ENCODE assay signal across 9 cellular contexts in genomic region chr2:113167115-113167932, GRCh38. TPM values are rescaled to one million over a fixed set of nuclear protein-coding genes. Genes with fewer than 3 reads are reported as not detected.
DNase-seq lines count a peak whose midpoint lies in the region; ATAC-seq, FAIRE-seq and TF ChIP-seq lines count a peak whose summit lies in the region.
"Had no signal": no experiment of that assay in that cellular context is flagged by ENCODE, and none has a peak within 500 bp of the region (broad histone marks: within the 10 kb centered on the region; RNA-seq: fewer than 3 reads in every experiment).

No MANE protein-coding gene starts in this region.

- no peak overlapping the region for H3K4me3 ChIP-seq in AG10803 (ENCODE audit: low read length)

- no peaks in the 10 kb centered on the region for H3K27me3 Mint-ChIP-seq in naive B cell

- H3K9me3 Mint-ChIP-seq in activated naive CD4-positive, alpha-beta T cell treated with anti-CD3 and anti-CD28 coated beads, Interleukin-2, amount 50 U/mL, for 72 hours, result peaks cover 5% of the 10 kb centered on the region in 2 donors
- no peaks in the 10 kb centered on the region for H3K9me3 Mint-ChIP-seq in naive B cell

- peak overlapping the region; percentile 94 to 96 for H3K27ac Mint-ChIP-seq in activated naive CD4-positive, alpha-beta T cell treated with anti-CD3 and anti-CD28 coated beads, Interleukin-2, amount 50 U/mL, for 72 hours
- peak overlapping the region; percentile 18 to 83 (median 66) for H3K27ac Mint-ChIP-seq in naive B cell

- peaks cover 45 to 68% (median 63%) of the 10 kb centered on the region in 3 donors for H3K4me1 Mint-ChIP-seq in naive B cell

- ATAC-seq in activated naive CD4-positive, alpha-beta T cell treated with anti-CD3 and anti-CD28 coated beads, Interleukin-2, amount 50 U/mL, for 72 hours, result peak; percentile 80 to 83
- ATAC-seq in naive B cell (ENCODE audit: low read depth in 2 of 2) (no peak), GM19467 (IDR thresholded peaks at IDR 0.05; ENCODE audit: unreplicated experiment) (no peak)

- no peak for TF ChIP-seq POLR2A in GM12891 (IDR thresholded peaks at IDR 0.05; ENCODE audit: low read depth, low read length)

- no peak overlapping the region for H3K4me3 Mint-ChIP-seq in naive B cell

- DNase-seq in AG10803 (ENCODE audit: low read depth) (peak; percentile 27), NCI-H510A (lab: John Stamatoyannopoulos, UW) (peak; percentile 61), naive B cell (no peak), GM12891 (ENCODE audit: insufficient read length, low spot score) (no peak), T-helper 9 cell (no peak), NCI-H446 (lab: John Stamatoyannopoulos, UW) (no peak)
- no peak for DNase-seq in activated naive CD4-positive, alpha-beta T cell treated with anti-CD3 and anti-CD28 coated beads, Interleukin-2, amount 50 U/mL, for 72 hours (ENCODE audit: low spot score in 2 of 2)
- DNase-seq: Kasumi-1 had no signal

- no peak for FAIRE-seq in GM12891 (lab: Jason Lieb, UNC)

- no peak for TF ChIP-seq CTCF in AG10803 (conservative IDR thresholded peaks at IDR 0.05; ENCODE audit: low read length)

- H3K36me3 Mint-ChIP-seq in activated naive CD4-positive, alpha-beta T cell treated with anti-CD3 and anti-CD28 coated beads, Interleukin-2, amount 50 U/mL, for 72 hours, result peaks cover 10 to 20% of the 10 kb centered on the region in 2 donors
- H3K36me3 Mint-ChIP-seq in naive B cell, result peaks cover 0 to 8% of the 10 kb centered on the region in 2 donors

TF ChIP-seq in GM12891, 5 proteins besides CTCF, POLR2A, EP300 and RAD21:
- TF ChIP-seq TAF1 (IDR thresholded peaks at IDR 0.05; ENCODE audit: low read depth, low read length) (no peak), SPI1 (IDR thresholded peaks at IDR 0.05; ENCODE audit: low read depth, low read length) (no peak), PAX5 (IDR thresholded peaks at IDR 0.05; ENCODE audit: insufficient read depth, low read length, severe bottlenecking) (no peak), POLR2AphosphoS5 (IDR thresholded peaks at IDR 0.05; ENCODE audit: low read depth, low read length) (no peak), POU2F2 (IDR thresholded peaks at IDR 0.05; ENCODE audit: low read depth, low read length) (no peak)
TF ChIP-seq in GM12891: peak in this region for 0.

RNA-seq across cellular contexts. Expression of gene PSD4, which starts 6.4 kb away (rescaled TPM):
- 100 to 1,000 TPM; 137 to 305 TPM for total RNA-seq in activated naive CD4-positive, alpha-beta T cell treated with anti-CD3 and anti-CD28 coated beads, Interleukin-2, amount 50 U/mL, for 72 hours
- polyA plus RNA-seq in naive B cell (ENCODE audit: low read depth in 6 of 6), result 10 to 100 TPM; 16.2 to 47.5 (median 29.1) TPM
- polyA plus RNA-seq in GM12891 (2012; ENCODE audit: low read depth, missing spikeins), result 57.5 TPM

RNA-seq across cellular contexts. Expression of gene IL1RN, which starts 39.9 kb away (rescaled TPM):
- 1 to 10 TPM; 1.6 to 2.1 TPM for total RNA-seq in activated naive CD4-positive, alpha-beta T cell treated with anti-CD3 and anti-CD28 coated beads, Interleukin-2, amount 50 U/mL, for 72 hours
- polyA plus RNA-seq in naive B cell (ENCODE audit: low read depth in 6 of 6), result under 1 TPM in 2 of 6 donors, not detected in 4; 0.14 to 0.29 TPM
- polyA plus RNA-seq in GM12891 (2012; ENCODE audit: low read depth, missing spikeins), result 0.08 TPM

Comparison
In these comparisons a context has a peak if more than half of its experiments do, and no peak if none do; other contexts are left out.
1. DNase-seq: peak in AG10803 (single experiment) and NCI-H510A (single experiment); none in activated naive CD4-positive, alpha-beta T cell treated with anti-CD3 and anti-CD28 coated beads, Interleukin-2, amount 50 U/mL, for 72 hours (0 of 2), naive B cell (single experiment), GM12891 (single experiment), T-helper 9 cell (single experiment) and NCI-H446 (0 of 2).
2. ATAC-seq: peak in activated naive CD4-positive, alpha-beta T cell treated with anti-CD3 and anti-CD28 coated beads, Interleukin-2, amount 50 U/mL, for 72 hours (2 of 2); none in naive B cell (0 of 2) and GM19467 (single experiment).